1 cellular context compared by ENCODE assay signal in the genomic region with DNA sequence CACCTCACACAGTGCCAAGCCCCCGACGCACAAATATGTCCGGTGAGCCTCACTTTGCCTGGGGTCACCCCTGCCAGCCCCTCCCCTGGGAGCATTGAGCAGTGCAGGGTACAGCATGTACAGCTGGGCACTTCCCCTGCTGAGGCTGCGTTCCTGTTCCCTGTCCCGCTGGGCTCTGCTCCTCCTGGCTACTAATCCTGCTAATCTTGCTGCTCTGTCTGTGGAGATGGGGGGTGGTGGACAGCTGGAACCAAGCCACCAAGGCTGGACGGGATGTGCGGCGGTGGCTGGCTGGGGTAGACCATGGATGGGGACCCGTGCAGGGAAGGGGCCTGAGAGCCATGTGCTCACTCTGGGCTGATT.
TF ChIP-seq lines count a peak whose summit lies in the region.

No MANE protein-coding gene starts in this region.

TF ChIP-seq in H1, 55 proteins besides CTCF, POLR2A, EP300 and RAD21:
- TF ChIP-seq KDM4A (IDR thresholded peaks at IDR 0.05; ENCODE audit: low read depth, low read length, severe bottlenecking) (no peak), SAP30 (IDR thresholded peaks at IDR 0.05; ENCODE audit: insufficient read depth, insufficient replicate concordance, low read length) (no peak), BACH1 (IDR thresholded peaks at IDR 0.05; ENCODE audit: low read length) (no peak), PHF8 (conservative IDR thresholded peaks at IDR 0.05; ENCODE audit: low read depth, low read length) (no peak), CREB1 (IDR thresholded peaks at IDR 0.05) (no peak)
- TF ChIP-seq, protein P1, sequence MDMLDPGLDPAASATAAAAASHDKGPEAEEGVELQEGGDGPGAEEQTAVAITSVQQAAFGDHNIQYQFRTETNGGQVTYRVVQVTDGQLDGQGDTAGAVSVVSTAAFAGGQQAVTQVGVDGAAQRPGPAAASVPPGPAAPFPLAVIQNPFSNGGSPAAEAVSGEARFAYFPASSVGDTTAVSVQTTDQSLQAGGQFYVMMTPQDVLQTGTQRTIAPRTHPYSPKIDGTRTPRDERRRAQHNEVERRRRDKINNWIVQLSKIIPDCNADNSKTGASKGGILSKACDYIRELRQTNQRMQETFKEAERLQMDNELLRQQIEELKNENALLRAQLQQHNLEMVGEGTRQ (IDR thresholded peaks at IDR 0.05; ENCODE audit: low read length) = no peak
TF ChIP-seq in H1: peak in this region for 0.
